Comparison of ENCODE assay signal across 8 cellular contexts in the genomic region with DNA sequence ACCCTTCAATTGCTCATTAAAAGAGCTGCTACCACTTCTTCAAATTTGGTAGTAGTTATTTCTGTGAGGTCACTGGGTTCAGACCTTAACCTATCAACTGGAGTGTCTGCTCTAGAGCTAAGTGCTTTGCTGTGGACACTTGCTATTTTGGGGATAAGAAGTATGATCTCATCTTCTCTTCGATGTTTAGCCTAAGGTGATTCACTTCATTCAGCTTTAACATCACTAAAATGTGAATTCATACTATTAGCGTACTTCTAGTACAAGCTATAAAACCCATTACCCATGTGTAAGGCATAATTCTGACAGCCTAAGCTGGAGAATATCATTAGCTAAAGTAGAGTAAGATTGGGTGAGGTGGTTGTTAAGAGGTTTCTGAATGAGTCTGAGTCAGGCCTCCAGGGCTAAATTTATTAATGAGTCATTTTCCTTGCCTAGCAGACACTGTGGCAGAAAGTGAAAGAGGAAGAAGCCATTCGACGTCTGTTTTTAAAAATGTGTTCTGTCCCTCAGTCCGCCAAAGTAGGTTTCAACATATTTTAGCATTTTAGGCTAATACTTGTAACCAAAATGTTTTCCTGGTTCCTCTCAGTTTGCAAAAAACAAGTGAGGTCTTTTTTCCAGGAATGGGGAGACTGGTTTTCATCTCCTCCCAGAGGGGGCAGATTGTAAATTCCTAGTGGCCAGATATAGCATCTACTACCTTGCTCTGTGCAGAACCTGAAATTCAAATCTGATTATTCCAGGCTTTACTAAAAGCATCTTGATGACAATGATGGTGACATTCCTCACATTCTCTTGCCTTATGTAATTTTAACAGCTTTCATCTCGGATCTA.
DNase-seq lines count a peak whose midpoint lies in the region; ATAC-seq and TF ChIP-seq lines count a peak whose summit lies in the region.

No MANE protein-coding gene starts in this region.

- ATAC-seq in GM19452 (IDR thresholded peaks at IDR 0.05; ENCODE audit: unreplicated experiment) (peak; percentile 99), HG03354 (IDR thresholded peaks at IDR 0.05; ENCODE audit: poor library complexity, severe bottlenecking, unreplicated experiment) (peak; percentile 98)
- ATAC-seq in natural killer cell treated with Interleukin-12 subunit alpha and Interleukin-12 subunit beta and Interleukin-15 and Interleukin-18, amount 100 ng/mL, for 72 hours: peak; percentile 95 to 99

- peak overlapping the region; percentile 64 for H3K4me3 Mint-ChIP-seq in natural killer cell treated with Interleukin-12 subunit alpha and Interleukin-12 subunit beta and Interleukin-15 and Interleukin-18, amount 100 ng/mL, for 72 hours

- no peak overlapping the region for H3K27ac ChIP-seq in SK-N-MC

- H3K9me3 ChIP-seq in SK-N-MC (ENCODE audit: low read depth, low read length): no peaks in the 10 kb centered on the region

- H3K4me3 ChIP-seq in SK-N-MC: peak overlapping the region; percentile 46

- peak; percentile 30 for TF ChIP-seq POLR2A in erythroblast (IDR thresholded peaks at IDR 0.05; ENCODE audit: low read length)

- H3K27ac Mint-ChIP-seq in natural killer cell treated with Interleukin-12 subunit alpha and Interleukin-12 subunit beta and Interleukin-15 and Interleukin-18, amount 100 ng/mL, for 72 hours: peak overlapping the region; percentile 2 to 50

- H3K9ac ChIP-seq in SK-N-MC (ENCODE audit: insufficient read length): no peak overlapping the region

- peaks cover 6% of the 10 kb centered on the region for H3K36me3 Mint-ChIP-seq in natural killer cell treated with Interleukin-12 subunit alpha and Interleukin-12 subunit beta and Interleukin-15 and Interleukin-18, amount 100 ng/mL, for 72 hours

- H3K4me1 Mint-ChIP-seq in natural killer cell treated with Interleukin-12 subunit alpha and Interleukin-12 subunit beta and Interleukin-15 and Interleukin-18, amount 100 ng/mL, for 72 hours (ENCODE audit: low read depth in 2 of 2): peaks cover 38 to 54% of the 10 kb centered on the region in 2 donors

- H3K9me3 Mint-ChIP-seq in natural killer cell treated with Interleukin-12 subunit alpha and Interleukin-12 subunit beta and Interleukin-15 and Interleukin-18, amount 100 ng/mL, for 72 hours: peaks cover 3% of the 10 kb centered on the region

- H3K27me3 Mint-ChIP-seq in natural killer cell treated with Interleukin-12 subunit alpha and Interleukin-12 subunit beta and Interleukin-15 and Interleukin-18, amount 100 ng/mL, for 72 hours: peaks cover 6 to 7% of the 10 kb centered on the region in 2 donors

- peak; percentile 78 for DNase-seq in COLO829 (ENCODE audit: low spot score)
- no peak for DNase-seq in SK-N-MC (ENCODE audit: low read depth, low spot score)
- DNase-seq in erythroblast (lab: John Stamatoyannopoulos, UW): peak in 1 of 2 experiments; percentile 28
- no peak for DNase-seq in natural killer cell treated with Interleukin-12 subunit alpha and Interleukin-12 subunit beta and Interleukin-15 and Interleukin-18, amount 100 ng/mL, for 72 hours (ENCODE audit: low spot score)
- DNase-seq in NCI-H1694 (lab: John Stamatoyannopoulos, UW): no peak
- DNase-seq in HK-2 (ENCODE audit: unreplicated experiment): no peak

- H3K36me3 ChIP-seq in SK-N-MC (ENCODE audit: insufficient read depth, low read length): no peaks in the 10 kb centered on the region
